In genomic region chr16:2981177-2981898, GRCh38 we compare ENCODE assay signal across 1 cellular context.
TF ChIP-seq lines count a peak whose summit lies in the region.

No MANE protein-coding gene starts in this region.

TF ChIP-seq in K562, 482 proteins besides CTCF, POLR2A, EP300 and RAD21 (continues in another document):
- no peak for TF ChIP-seq ZFX (CRISPR knock-in tag; IDR thresholded peaks at IDR 0.05)
- TF ChIP-seq ZNF583 (CRISPR knock-in tag; IDR thresholded peaks at IDR 0.05) = no peak
- TF ChIP-seq SMAD4 (CRISPR knock-in tag; conservative IDR thresholded peaks at IDR 0.05) = no peak; the same call in 1 of the 2 replicates
- no peak for TF ChIP-seq CBFA2T3 (IDR thresholded peaks at IDR 0.05)
- TF ChIP-seq ZNF639 (CRISPR knock-in tag; conservative IDR thresholded peaks at IDR 0.05 in 1 of 2, IDR thresholded peaks at IDR 0.05 in 1 of 2) = peak in 1 of 2 experiments; percentile 61; a peak in 1 of 4 replicates
- no peak for TF ChIP-seq CBFA2T2 (conservative IDR thresholded peaks at IDR 0.05)
- TF ChIP-seq BDP1 (IDR thresholded peaks at IDR 0.05; ENCODE audit: insufficient read depth, insufficient read length) = no peak
- TF ChIP-seq ZNF780A (CRISPR knock-in tag; IDR thresholded peaks at IDR 0.05) = no peak
- peak; percentile 71; the same call in 1 of the 2 replicates for TF ChIP-seq SMARCA4 (IDR thresholded peaks at IDR 0.05)
- no peak for TF ChIP-seq ZNF232 (CRISPR knock-in tag; IDR thresholded peaks at IDR 0.05)
- no peak for TF ChIP-seq SIRT6 (IDR thresholded peaks at IDR 0.05; ENCODE audit: low read depth, low read length)
- TF ChIP-seq PTTG1 (tag; IDR thresholded peaks at IDR 0.05; ENCODE audit: low read depth) = no peak
- TF ChIP-seq ZNF165 (CRISPR knock-in tag; IDR thresholded peaks at IDR 0.05; ENCODE audit: borderline replicate concordance) = no peak
- TF ChIP-seq NKRF (IDR thresholded peaks at IDR 0.05; ENCODE audit: borderline replicate concordance) = 0 out of 2 replicates have a peak, but pooled peaks have one; percentile 2
- TF ChIP-seq YY1 (IDR thresholded peaks at IDR 0.05; ENCODE audit: borderline replicate concordance in 1 of 3, control insufficient read depth in 1 of 3, extremely low read depth in 1 of 3, insufficient read depth in 3 of 3, insufficient read length in 1 of 3, insufficient replicate concordance in 2 of 3, low read depth in 1 of 3, low read length in 2 of 3) = peak in 1 of 3 experiments; percentile 61
- peak; percentile 79 for TF ChIP-seq EGR1 (conservative IDR thresholded peaks at IDR 0.05)
- no peak for TF ChIP-seq FOS (IDR thresholded peaks at IDR 0.05; ENCODE audit: extremely low read depth, insufficient read length)
- no peak; the same call in 1 of the 2 replicates for TF ChIP-seq ATF2 (CRISPR knock-in tag; IDR thresholded peaks at IDR 0.05)
- no peak for TF ChIP-seq FOXJ3 (CRISPR knock-in tag; IDR thresholded peaks at IDR 0.05)
- no peak for TF ChIP-seq SMAD3 (CRISPR knock-in tag; conservative IDR thresholded peaks at IDR 0.05)
- TF ChIP-seq GTF2E2 (tag; IDR thresholded peaks at IDR 0.05) = no peak
- TF ChIP-seq ESRRA (IDR thresholded peaks at IDR 0.05; ENCODE audit: borderline replicate concordance, low read depth) = peak; percentile 43; the same call in 1 of the 2 replicates
- no peak for TF ChIP-seq HMGXB4 (CRISPR knock-in tag; IDR thresholded peaks at IDR 0.05)
- TF ChIP-seq OTX1 (CRISPR knock-in tag; IDR thresholded peaks at IDR 0.05) = no peak
- TF ChIP-seq ZNF347 (CRISPR knock-in tag; IDR thresholded peaks at IDR 0.05; ENCODE audit: low read depth) = no peak
- TF ChIP-seq PREB (CRISPR knock-in tag; IDR thresholded peaks at IDR 0.05) = no peak
- TF ChIP-seq ZNF41 (CRISPR knock-in tag; conservative IDR thresholded peaks at IDR 0.05) = no peak
- TF ChIP-seq NELFE (IDR thresholded peaks at IDR 0.05; ENCODE audit: insufficient read depth, insufficient read length) = no peak
- no peak for TF ChIP-seq HDAC1 (IDR thresholded peaks at IDR 0.05)
- TF ChIP-seq CCAR2 (IDR thresholded peaks at IDR 0.05; ENCODE audit: low read depth, low read length) = no peak
- TF ChIP-seq ZNF263 (CRISPR knock-in tag; IDR thresholded peaks at IDR 0.05; ENCODE audit: borderline replicate concordance) = peak; percentile 11; the same call in 1 of the 2 replicates
- TF ChIP-seq FOXK2 (conservative IDR thresholded peaks at IDR 0.05 in 1 of 2, IDR thresholded peaks at IDR 0.05 in 1 of 2; ENCODE audit: low read depth in 2 of 2) = no peak
- no peak for TF ChIP-seq ELF4 (CRISPR knock-in tag; IDR thresholded peaks at IDR 0.05)
- TF ChIP-seq HEY1 (CRISPR knock-in tag; IDR thresholded peaks at IDR 0.05; ENCODE audit: borderline replicate concordance) = no peak
- no peak for TF ChIP-seq BACH1 (tag; IDR thresholded peaks at IDR 0.05)
- peak; percentile 58 for TF ChIP-seq EP400 (IDR thresholded peaks at IDR 0.05)
- no peak for TF ChIP-seq ASH1L (IDR thresholded peaks at IDR 0.05; ENCODE audit: borderline replicate concordance, low read depth, partially characterized antibody)
- no peak for TF ChIP-seq ETS1 (conservative IDR thresholded peaks at IDR 0.05; ENCODE audit: control insufficient read depth, low read depth, low read length)
- no peak for TF ChIP-seq TCF7 (IDR thresholded peaks at IDR 0.05; ENCODE audit: borderline replicate concordance)
- TF ChIP-seq ZNF133 (CRISPR knock-in tag; IDR thresholded peaks at IDR 0.05) = no peak
- no peak for TF ChIP-seq ZFPM2 (CRISPR knock-in tag; IDR thresholded peaks at IDR 0.05)
- no peak for TF ChIP-seq SRSF3 (IDR thresholded peaks at IDR 0.05; ENCODE audit: insufficient read depth, low read length)
- no peak for TF ChIP-seq ZNF407 (IDR thresholded peaks at IDR 0.05; ENCODE audit: low read depth)
- TF ChIP-seq L3MBTL2 (IDR thresholded peaks at IDR 0.05) = peak; percentile 51; the same call in 1 of the 2 replicates
- TF ChIP-seq HLTF (IDR thresholded peaks at IDR 0.05) = peak; percentile 53
- no peak for TF ChIP-seq E2F8 (IDR thresholded peaks at IDR 0.05; ENCODE audit: low read depth, partially characterized antibody)
- TF ChIP-seq POLR2AphosphoS2 (IDR thresholded peaks at IDR 0.05; ENCODE audit: low read length) = no peak
- no peak for TF ChIP-seq TCF7L2 (IDR thresholded peaks at IDR 0.05; ENCODE audit: low read depth, low read length)
